8 cellular contexts compared by ENCODE assay signal in genomic region chr6:26198626-26199056, GRCh38.
DNase-seq lines count a peak whose midpoint lies in the region; ATAC-seq and TF ChIP-seq lines count a peak whose summit lies in the region.

No MANE protein-coding gene starts in this region.

- peaks cover 0 to 4% of the 10 kb centered on the region in 2 donors for H3K27me3 Mint-ChIP-seq in CD8-positive, alpha-beta memory T cell
- no peaks in the 10 kb centered on the region for H3K27me3 Mint-ChIP-seq in memory B cell

- peak overlapping the region; percentile 84 for H3K4me3 ChIP-seq in CD8-positive, alpha-beta memory T cell (ENCODE audit: low read length)
- H3K4me3 ChIP-seq in cardiac fibroblast (replicated peaks in 1 of 2; ENCODE audit: low read depth in 2 of 2, low read length in 2 of 2): peak overlapping the region; percentile 72 to 84
- peak overlapping the region; percentile 35 for H3K4me3 ChIP-seq in urinary bladder (ENCODE audit: low read depth, low read length)

- H3K4me3 Mint-ChIP-seq in CD8-positive, alpha-beta memory T cell: peak overlapping the region; percentile 95 to 99 (median 96)
- peak overlapping the region; percentile 89 for H3K4me3 Mint-ChIP-seq in memory B cell

- H3K4me1 Mint-ChIP-seq in CD8-positive, alpha-beta memory T cell: peaks cover 33 to 62% (median 58%) of the 10 kb centered on the region in 3 donors
- peaks cover 23% of the 10 kb centered on the region for H3K4me1 Mint-ChIP-seq in memory B cell

- peaks cover 18% of the 10 kb centered on the region for H3K4me1 ChIP-seq in CD8-positive, alpha-beta memory T cell (ENCODE audit: insufficient read depth, low read length)
- H3K4me1 ChIP-seq in urinary bladder (ENCODE audit: insufficient read depth): no peaks in the 10 kb centered on the region

- DNase-seq in CD8-positive, alpha-beta memory T cell: no peak
- DNase-seq in NCI-H446 treated with DMSO at 0.1 percent for 48 hours (lab: John Stamatoyannopoulos, UW): peak; percentile 63
- DNase-seq in cardiac fibroblast (ENCODE audit: low read depth in 2 of 2): no peak
- no peak for DNase-seq in memory B cell (ENCODE audit: low spot score in 2 of 2)
- no peak for DNase-seq in cerebellum (ENCODE audit: low spot score)
- no peak for DNase-seq in inferior parietal cortex (ENCODE audit: extremely low spot score)

- H3K27ac ChIP-seq in CD8-positive, alpha-beta memory T cell (ENCODE audit: low read depth, low read length): peak overlapping the region; percentile 95
- H3K27ac ChIP-seq in urinary bladder (ENCODE audit: low read depth): peak overlapping the region; percentile 89

- TF ChIP-seq CTCF in cardiac fibroblast (IDR thresholded peaks at IDR 0.05; ENCODE audit: low read depth, low read length): no peak

- no peaks in the 10 kb centered on the region for H3K36me3 ChIP-seq in CD8-positive, alpha-beta memory T cell (ENCODE audit: insufficient read depth, low read length)
- H3K36me3 ChIP-seq in urinary bladder (ENCODE audit: insufficient read depth): no peaks in the 10 kb centered on the region

- H3K9me3 Mint-ChIP-seq in CD8-positive, alpha-beta memory T cell: no peaks in the 10 kb centered on the region
- peaks cover 2% of the 10 kb centered on the region for H3K9me3 Mint-ChIP-seq in memory B cell

- H3K27me3 ChIP-seq in CD8-positive, alpha-beta memory T cell (ENCODE audit: insufficient read depth, low read length, poor library complexity, severe bottlenecking): no peaks in the 10 kb centered on the region

- H3K9me3 ChIP-seq in CD8-positive, alpha-beta memory T cell (ENCODE audit: low read length): no peaks in the 10 kb centered on the region

- POLR2A ChIA-PET in CD8-positive, alpha-beta memory T cell (lab: Charles Lee): interaction anchor here (0.7 to 8.9 kb wide), 40 partner anchors 9 to 1695 kb away, joined by 3 to 426 read pairs (median 10); a partner anchor contains a TSS

- H3K36me3 Mint-ChIP-seq in CD8-positive, alpha-beta memory T cell: peaks cover 0 to 26% (median 0%) of the 10 kb centered on the region in 3 donors
- peaks cover 4% of the 10 kb centered on the region for H3K36me3 Mint-ChIP-seq in memory B cell

- CTCF ChIA-PET in CD8-positive, alpha-beta memory T cell (lab: Charles Lee): interaction anchor here (1.0 to 7.9 kb wide), 19 partner anchors 10 to 1610 kb away, joined by 3 to 114 read pairs (median 8); a partner anchor contains a TSS

- peak overlapping the region; percentile 93 to 100 (median 98) for H3K27ac Mint-ChIP-seq in CD8-positive, alpha-beta memory T cell
- peak overlapping the region; percentile 98 for H3K27ac Mint-ChIP-seq in memory B cell

- ATAC-seq in GM21717 (IDR thresholded peaks at IDR 0.05; ENCODE audit: unreplicated experiment): peak; percentile 1
- peak; percentile 12 for ATAC-seq in memory B cell (ENCODE audit: low read depth)

- WGBS in urinary bladder: under 1% methylated on average over 15 of the region's 15 CpGs
